11 cellular contexts compared by ENCODE assay signal in the genomic region with DNA sequence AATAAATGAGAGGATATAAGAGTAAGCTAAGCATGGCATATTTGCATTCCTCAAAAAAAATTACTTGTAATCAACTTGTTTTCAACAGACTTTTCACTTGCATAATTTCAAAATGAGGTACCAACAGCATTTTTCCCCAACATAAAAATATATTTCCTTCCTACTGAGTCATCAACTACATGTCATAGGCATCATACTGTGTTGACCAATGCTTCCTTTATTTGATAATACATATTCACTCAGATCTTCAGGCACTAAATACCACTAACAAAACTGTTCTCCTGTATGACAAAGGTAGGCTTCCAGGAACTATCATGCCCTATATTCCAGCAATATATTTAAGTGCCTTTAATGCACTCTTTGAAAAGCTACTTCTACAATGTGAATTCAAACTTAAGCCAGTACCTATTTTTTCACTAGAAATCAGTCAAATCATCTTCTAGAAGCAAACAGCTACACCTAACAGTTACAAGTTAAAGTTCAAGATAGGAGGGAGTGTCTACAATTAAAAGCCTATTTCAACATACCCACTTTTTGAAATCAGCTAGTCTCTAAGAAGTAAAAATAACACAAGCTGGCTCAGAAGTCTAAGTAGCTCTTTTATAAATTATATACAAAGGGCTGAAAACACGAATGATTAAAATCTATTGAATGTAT. TPM values are rescaled to one million over a fixed set of nuclear protein-coding genes. Genes with fewer than 3 reads are reported as not detected.
DNase-seq lines count a peak whose midpoint lies in the region; ATAC-seq and TF ChIP-seq lines count a peak whose summit lies in the region.
"Had no signal": no experiment of that assay in that cellular context is flagged by ENCODE, and none has a peak within 500 bp of the region (broad histone marks: within the 10 kb centered on the region; RNA-seq: fewer than 3 reads in every experiment).

No MANE protein-coding gene starts in this region.

- no peak overlapping the region for H2AFZ ChIP-seq in PC-3 (ENCODE audit: low read length)

- peaks cover 15% of the 10 kb centered on the region for H3K36me3 Mint-ChIP-seq in activated CD4-positive, alpha-beta T cell treated with anti-CD3 and anti-CD28 coated beads, Interleukin-2, amount 10 ng/mL, durations not matched to agents 24 days and 14 days (ENCODE audit: low read depth)
- H3K36me3 Mint-ChIP-seq in activated CD4-positive, alpha-beta T cell treated with anti-CD3 and anti-CD28 coated beads, Interleukin-2, amount 10 ng/mL, durations not matched to agents 7 days and 5 days (ENCODE audit: low read depth), result peaks cover 8% of the 10 kb centered on the region
- peaks cover 2% of the 10 kb centered on the region for H3K36me3 Mint-ChIP-seq in effector memory CD8-positive, alpha-beta T cell (ENCODE audit: insufficient read depth)

- no peaks in the 10 kb centered on the region for H3K9me2 ChIP-seq in PC-3 (replicated peaks; ENCODE audit: low read length)

- no peaks in the 10 kb centered on the region for H3K27me3 Mint-ChIP-seq in activated CD4-positive, alpha-beta T cell treated with anti-CD3 and anti-CD28 coated beads, Interleukin-2, amount 10 ng/mL, durations not matched to agents 24 days and 14 days
- H3K27me3 Mint-ChIP-seq in activated CD4-positive, alpha-beta T cell treated with anti-CD3 and anti-CD28 coated beads, Interleukin-2, amount 10 ng/mL, durations not matched to agents 7 days and 5 days, result no peaks in the 10 kb centered on the region
- H3K27me3 Mint-ChIP-seq in effector memory CD8-positive, alpha-beta T cell, result no peaks in the 10 kb centered on the region

- H3K4me3 Mint-ChIP-seq in activated CD4-positive, alpha-beta T cell treated with anti-CD3 and anti-CD28 coated beads, Interleukin-2, amount 10 ng/mL, durations not matched to agents 24 days and 14 days, result peak overlapping the region; percentile 22
- H3K4me3 Mint-ChIP-seq in activated CD4-positive, alpha-beta T cell treated with anti-CD3 and anti-CD28 coated beads, Interleukin-2, amount 10 ng/mL, durations not matched to agents 7 days and 5 days, result no peak overlapping the region
- peak overlapping the region in 1 of 2 donors; percentile 53 for H3K4me3 Mint-ChIP-seq in effector memory CD8-positive, alpha-beta T cell

- TF ChIP-seq CTCF in PC-3 (conservative IDR thresholded peaks at IDR 0.05; ENCODE audit: low read depth, low read length) (no peak), spleen (IDR thresholded peaks at IDR 0.05 in 8 of 11, conservative IDR thresholded peaks at IDR 0.05 in 3 of 11) (no peak)

- peaks cover 93% of the 10 kb centered on the region for H3K79me2 ChIP-seq in PC-3 (ENCODE audit: low read length)

- peak overlapping the region; percentile 81 for H3K27ac Mint-ChIP-seq in activated CD4-positive, alpha-beta T cell treated with anti-CD3 and anti-CD28 coated beads, Interleukin-2, amount 10 ng/mL, durations not matched to agents 24 days and 14 days
- no peak overlapping the region for H3K27ac Mint-ChIP-seq in activated CD4-positive, alpha-beta T cell treated with anti-CD3 and anti-CD28 coated beads, Interleukin-2, amount 10 ng/mL, durations not matched to agents 7 days and 5 days
- peak overlapping the region; percentile 26 to 85 for H3K27ac Mint-ChIP-seq in effector memory CD8-positive, alpha-beta T cell

- H3K36me3 ChIP-seq in PC-3 (ENCODE audit: low read depth, low read length), result no peaks in the 10 kb centered on the region
- H3K36me3 ChIP-seq in spleen, result no peaks in the 10 kb centered on the region
- H3K36me3 ChIP-seq: ascending aorta had no signal

- CTCF ChIA-PET in activated CD4-positive, alpha-beta T cell treated with anti-CD3 and anti-CD28 coated beads, Interleukin-2, amount 10 ng/mL, durations not matched to agents 7 days and 5 days (lab: Charles Lee), result interaction anchor here (0.5 to 2.5 kb wide), 4 partner anchors 12 to 93 kb away, joined by 3 to 6 read pairs (median 4); partner anchors contain the start of gene ADAM10
- CTCF ChIA-PET in PC-3 (lab: Charles Lee), result no interaction called here

- H3K27me3 ChIP-seq in PC-3 (ENCODE audit: low read length) (no peaks in the 10 kb centered on the region), spleen (replicated peaks in 1 of 7) (no peaks in the 10 kb centered on the region)
- H3K27me3 ChIP-seq: ascending aorta had no signal

- H3K9me3 ChIP-seq in PC-3 (ENCODE audit: low read length) (no peaks in the 10 kb centered on the region), spleen (no peaks in the 10 kb centered on the region)
- H3K9me3 ChIP-seq: ascending aorta had no signal

- H3K4me1 Mint-ChIP-seq in activated CD4-positive, alpha-beta T cell treated with anti-CD3 and anti-CD28 coated beads, Interleukin-2, amount 10 ng/mL, durations not matched to agents 24 days and 14 days, result peaks cover 54% of the 10 kb centered on the region
- peaks cover 45% of the 10 kb centered on the region for H3K4me1 Mint-ChIP-seq in activated CD4-positive, alpha-beta T cell treated with anti-CD3 and anti-CD28 coated beads, Interleukin-2, amount 10 ng/mL, durations not matched to agents 7 days and 5 days
- H3K4me1 Mint-ChIP-seq in effector memory CD8-positive, alpha-beta T cell (ENCODE audit: low read depth in 2 of 2), result peaks cover 49 to 76% of the 10 kb centered on the region in 2 donors

- H3K27ac ChIP-seq in PC-3 (ENCODE audit: low read length) (no peak overlapping the region), spleen (peak overlapping the region in 6 of 8 donors; percentile 33 to 64 (median 60))
- H3K27ac ChIP-seq: ascending aorta had no signal

- H3K4me3 ChIP-seq in PC-3 (ENCODE audit: low read length) (no peak overlapping the region), spleen (no peak overlapping the region)
- H3K4me3 ChIP-seq: ascending aorta had no signal

- no peaks in the 10 kb centered on the region for H3K9me3 Mint-ChIP-seq in activated CD4-positive, alpha-beta T cell treated with anti-CD3 and anti-CD28 coated beads, Interleukin-2, amount 10 ng/mL, durations not matched to agents 24 days and 14 days
- H3K9me3 Mint-ChIP-seq in activated CD4-positive, alpha-beta T cell treated with anti-CD3 and anti-CD28 coated beads, Interleukin-2, amount 10 ng/mL, durations not matched to agents 7 days and 5 days, result no peaks in the 10 kb centered on the region
- no peaks in the 10 kb centered on the region for H3K9me3 Mint-ChIP-seq in effector memory CD8-positive, alpha-beta T cell

- H3K4me1 ChIP-seq in PC-3 (ENCODE audit: insufficient read depth, low read length) (peaks cover 8% of the 10 kb centered on the region), spleen (peaks cover 25 to 100% (median 85%) of the 10 kb centered on the region in 6 donors)

- 60 to 90% (median 79%) methylated on average over 1 of the region's 1 CpG for WGBS in spleen, 5 donors

- no peak overlapping the region for H3K9ac ChIP-seq in PC-3 (ENCODE audit: low read length)

- intact Hi-C loops in activated CD4-positive, alpha-beta T cell treated with anti-CD3 and anti-CD28 coated beads, Interleukin-2, amount 10 ng/mL, durations not matched to agents 24 days and 14 days (cut with micrococcal nuclease), result loop anchor here (1.0 kb wide), 1 partner anchor 10 kb away; no protein-coding TSS in a partner anchor
- intact Hi-C loops in PC-3 (cut with micrococcal nuclease), result no loop called here
- intact Hi-C loops in spleen (cut with DNase I; ENCODE audit: low total_unique reads), result no loop called here

- H4K20me1 ChIP-seq in PC-3 (ENCODE audit: low read length), result peaks cover 19% of the 10 kb centered on the region; the same call in 1 of the 2 replicates

- POLR2A ChIA-PET in activated CD4-positive, alpha-beta T cell treated with anti-CD3 and anti-CD28 coated beads, Interleukin-2, amount 10 ng/mL, durations not matched to agents 7 days and 5 days (lab: Charles Lee), result no interaction called here
- POLR2A ChIA-PET in PC-3 (lab: Charles Lee; ENCODE audit: unreplicated experiment), result no interaction called here

- DNase-seq in activated CD4-positive, alpha-beta T cell treated with anti-CD3 and anti-CD28 coated beads, Interleukin-2, amount 10 ng/mL, durations not matched to agents 24 days and 14 days, result no peak
- no peak for DNase-seq in activated CD4-positive, alpha-beta T cell treated with anti-CD3 and anti-CD28 coated beads, Interleukin-2, amount 10 ng/mL, durations not matched to agents 7 days and 5 days
- peak; percentile 37 for DNase-seq in PC-3
- DNase-seq in effector memory CD8-positive, alpha-beta T cell, result no peak
- no peak for DNase-seq in spleen
- no peak for DNase-seq in NCI-H526 treated with DMSO at 0.1 percent for 48 hours (lab: John Stamatoyannopoulos, UW)
- DNase-seq: NCI-H524; stimulated activated CD8-positive, alpha-beta memory T cell treated with anti-CD3 and anti-CD28 coated beads, Interleukin-4, amount 100 ng/mL, for 48 hours had no signal

- no TSS peak for BruUV-seq in PC-3 (replicated peaks; lab: Mats Ljungman, UMichigan)

- TF ChIP-seq POLR2A in spleen (IDR thresholded peaks at IDR 0.05), result no peak

- no peak overlapping the region for H3K4me2 ChIP-seq in PC-3 (ENCODE audit: low read length)

- no peaks in the 10 kb centered on the region for H3F3A ChIP-seq in PC-3 (ENCODE audit: low read length, unreplicated experiment)

- ATAC-seq in PC-3, result peak; percentile 61; the same call in 1 of the 2 replicates
- ATAC-seq in effector memory CD8-positive, alpha-beta T cell (replicated peaks), result no peak
- no peak for ATAC-seq in GM18909 (IDR thresholded peaks at IDR 0.05; ENCODE audit: poor library complexity, unreplicated experiment)
- no peak for ATAC-seq in HG03159 (IDR thresholded peaks at IDR 0.05; ENCODE audit: unreplicated experiment)

RNA-seq across cellular contexts. Expression of gene ADAM10, which starts 11.3 kb away (rescaled TPM):
- total RNA-seq in activated CD4-positive, alpha-beta T cell treated with anti-CD3 and anti-CD28 coated beads, Interleukin-2, amount 10 ng/mL, durations not matched to agents 24 days and 14 days, result 103 and 111 TPM in 2 replicates
- 100 to 1,000 TPM; 140 to 170 TPM for total RNA-seq in activated CD4-positive, alpha-beta T cell treated with anti-CD3 and anti-CD28 coated beads, Interleukin-2, amount 10 ng/mL, durations not matched to agents 7 days and 5 days
- total RNA-seq in PC-3 (2014; rRNA removed), result 91.3 and 96.8 TPM in 2 replicates
- 100 to 1,000 TPM; 115 to 205 (median 161) TPM for total RNA-seq in spleen
- 10 to 100 TPM in 2 of 3 donors, 1 to 10 TPM in 1; 7.6 to 12.1 (median 11.1) TPM for polyA plus RNA-seq in spleen

RNA-seq across cellular contexts. Expression of gene MINDY2, which starts 32.9 kb away (rescaled TPM):
- total RNA-seq in activated CD4-positive, alpha-beta T cell treated with anti-CD3 and anti-CD28 coated beads, Interleukin-2, amount 10 ng/mL, durations not matched to agents 24 days and 14 days, result 10.1 and 10.9 TPM in 2 replicates
- 10 to 100 TPM; 12.5 to 17.5 TPM for total RNA-seq in activated CD4-positive, alpha-beta T cell treated with anti-CD3 and anti-CD28 coated beads, Interleukin-2, amount 10 ng/mL, durations not matched to agents 7 days and 5 days
- total RNA-seq in PC-3 (2014; rRNA removed) (4.7 and 9.3 TPM in 2 replicates), spleen (10 to 100 TPM; 14.1 to 24.0 (median 20.1) TPM)
- polyA plus RNA-seq in spleen, result 1 to 10 TPM; 2.3 to 4.4 (median 2.4) TPM
